Comparison of ENCODE assay signal across 8 cellular contexts in the genomic region with DNA sequence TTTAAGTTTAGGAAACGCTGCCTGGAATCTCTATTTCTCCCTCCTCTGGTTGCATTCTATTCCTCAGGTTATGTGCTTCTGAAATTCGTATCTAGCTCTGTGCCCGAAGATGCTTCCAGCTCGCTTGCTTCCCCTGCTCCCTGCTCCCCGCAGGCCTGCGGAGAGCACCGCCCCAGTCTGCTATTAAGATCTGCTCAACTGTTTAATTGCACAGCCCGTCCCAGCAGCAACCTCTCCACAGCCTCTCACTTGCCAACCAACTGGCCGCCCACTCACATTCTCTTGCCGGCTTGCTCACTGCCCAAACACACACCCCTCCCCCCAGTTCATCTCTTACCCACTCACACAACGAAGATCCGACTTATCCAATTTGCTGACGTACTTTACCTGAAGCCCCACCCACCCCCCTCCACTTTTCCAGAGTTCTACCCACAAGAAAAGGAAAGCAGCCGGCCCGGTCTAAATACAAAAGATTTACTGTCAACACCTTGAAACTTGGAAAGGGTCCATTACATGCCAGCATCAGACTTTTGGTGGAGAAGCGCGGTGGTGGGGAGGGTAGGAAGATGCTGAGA.
A peak's percentile ranks its signal among the peaks of the same experiment; 100 is the strongest.
DNase-seq lines count a peak whose midpoint lies in the region; ATAC-seq and TF ChIP-seq lines count a peak whose summit lies in the region.

No MANE protein-coding gene starts in this region.

- in situ Hi-C loops in brain microvascular endothelial cell (cut with HindIII; ENCODE audit: low pct_ligation_motif_present, low sequenced_read_pairs), result no loop called here

- H3K9me3 ChIP-seq in MG63, result no peaks in the 10 kb centered on the region

- DNase-seq in AG09319 (ENCODE audit: extremely low read depth, low read depth) (peak; percentile 82), MG63 (peak; percentile 86), brain microvascular endothelial cell (peak; percentile 96), left lobe of liver (ENCODE audit: low spot score) (peak; percentile 86), substantia nigra (lab: John Stamatoyannopoulos, UW) (peak in 18 of 49 donors; percentile 16 to 71 (median 38)), erythroblast (lab: John Stamatoyannopoulos, UW) (no peak), epidermal melanocyte (ENCODE audit: insufficient read length, low spot score) (no peak)

- H3K4me3 ChIP-seq in MG63, result no peak overlapping the region
- no peak overlapping the region for H3K4me3 ChIP-seq in brain microvascular endothelial cell (ENCODE audit: low read depth, low read length)

- no peak for TF ChIP-seq POLR2A in erythroblast (IDR thresholded peaks at IDR 0.05; ENCODE audit: low read length)

- peak; percentile 60 for ATAC-seq in left lobe of liver
- no peak for ATAC-seq in HG03565 (IDR thresholded peaks at IDR 0.05; ENCODE audit: unreplicated experiment)

- H3K36me3 ChIP-seq in MG63 (peaks cover 86% of the 10 kb centered on the region), brain microvascular endothelial cell (replicated peaks) (peaks cover 73% of the 10 kb centered on the region)

- TF ChIP-seq CTCF in AG09319 (IDR thresholded peaks at IDR 0.05; ENCODE audit: low read depth, low read length), result no peak
- TF ChIP-seq CTCF in brain microvascular endothelial cell (IDR thresholded peaks at IDR 0.05; ENCODE audit: low read depth, low read length, missing control alignments), result no peak

- H3K27ac ChIP-seq in brain microvascular endothelial cell, result peak overlapping the region; percentile 94
- H3K27ac ChIP-seq in substantia nigra (ENCODE audit: low read depth, low read length, poor library complexity, severe bottlenecking), result peak overlapping the region; percentile 44

- H3K27me3 ChIP-seq in MG63, result no peaks in the 10 kb centered on the region
- H3K27me3 ChIP-seq in brain microvascular endothelial cell (replicated peaks), result no peaks in the 10 kb centered on the region

Comparison
In these comparisons a context has a peak if more than half of its experiments do, and no peak if none do; other contexts are left out.
1. DNase-seq: peak in AG09319 (single experiment), MG63 (single experiment), brain microvascular endothelial cell (single experiment) and left lobe of liver (single experiment); none in erythroblast (0 of 2) and epidermal melanocyte (single experiment).